In genomic region chr17:48820936-48821335, GRCh38 we compare ENCODE assay signal across 12 cellular contexts. TPM values are rescaled to one million over a fixed set of nuclear protein-coding genes. Genes with fewer than 3 reads are reported as not detected.
"Had no signal": no experiment of that assay in that cellular context is flagged by ENCODE, and none has a peak within 500 bp of the region (broad histone marks: within the 10 kb centered on the region; RNA-seq: fewer than 3 reads in every experiment).

No MANE protein-coding gene starts in this region.

RNA-seq across cellular contexts. Expression of gene TTLL6, which starts 3.9 kb away (rescaled TPM):
- total RNA-seq: activated B cell treated with CpG ODN at 0.5 μM for 24 hours; activated CD4-positive, alpha-beta memory T cell treated with anti-CD3 and anti-CD28 coated beads for 36 hours; activated naive CD4-positive, alpha-beta T cell treated with anti-CD3 and anti-CD28 coated beads for 36 hours; activated naive CD4-positive, alpha-beta T cell treated with anti-CD3 and anti-CD28 coated beads, Interleukin-2, amount 50 U/mL, for 72 hours; activated T-cell treated with anti-CD3 and anti-CD28 coated beads, Interleukin-2, amount 50 U/mL, for 4 hours; activated T-helper 1 cell treated with anti-CD3 and anti-CD28 coated beads, Interleukin-12 subunit alpha, Interleukin-12 subunit beta, Interleukin-2, Interleukin-4 antibody, amounts not matched to agents 30 ng/mL and 10 ng/mL and 1 ng/mL, durations not matched to agents 14 hours and 24 hours and 36 hours; astrocyte; cardiac septum; MCF 10A; NCI-H460; T-cell; T-helper 17 cell had no signal
